Comparison of ENCODE assay signal across 8 cellular contexts in the genomic region with DNA sequence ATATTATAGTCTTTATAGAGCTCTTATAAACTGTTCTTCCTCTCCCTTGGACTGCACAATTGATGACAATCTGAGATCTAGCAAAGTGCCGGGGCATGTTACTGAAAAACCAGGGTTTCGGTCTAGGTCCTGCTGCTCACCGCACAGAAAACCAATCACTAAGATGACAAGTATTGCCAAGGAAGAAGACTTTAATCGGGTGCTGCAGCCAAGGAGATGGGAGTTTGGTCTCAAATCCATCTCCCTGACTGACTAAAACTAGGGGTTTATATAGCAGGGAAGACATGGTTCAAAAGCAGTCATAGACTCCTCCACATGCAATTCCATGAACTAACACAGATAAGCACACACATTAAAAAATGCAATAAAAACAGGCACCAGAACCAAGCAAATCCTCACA.
"Had no signal": no experiment of that assay in that cellular context is flagged by ENCODE, and none has a peak within 500 bp of the region (broad histone marks: within the 10 kb centered on the region; RNA-seq: fewer than 3 reads in every experiment).

No MANE protein-coding gene starts in this region.

- H3K4me3 ChIP-seq: GM12878 had no signal

- ATAC-seq: GM12878 had no signal

- DNase-seq: GDM1, GF-D8 had no signal

- FAIRE-seq: G401.6, GM12878, GM12891, GM12892, GM18507, GM19239 had no signal
